9 cellular contexts compared by ENCODE assay signal in genomic region chr5:172640139-172640538, GRCh38. TPM values are rescaled to one million over a fixed set of nuclear protein-coding genes. Genes with fewer than 3 reads are reported as not detected.
DNase-seq lines count a peak whose midpoint lies in the region; ATAC-seq and TF ChIP-seq lines count a peak whose summit lies in the region.
"Had no signal": no experiment of that assay in that cellular context is flagged by ENCODE, and none has a peak within 500 bp of the region (broad histone marks: within the 10 kb centered on the region; RNA-seq: fewer than 3 reads in every experiment).

No MANE protein-coding gene starts in this region.

- TF ChIP-seq CTCF in mesothelial cell of epicardium (IDR thresholded peaks at IDR 0.05; ENCODE audit: unreplicated experiment) = no peak
- TF ChIP-seq CTCF in type B pancreatic cell (conservative IDR thresholded peaks at IDR 0.05) = no peak

- H3K9me3 Mint-ChIP-seq in activated naive CD4-positive, alpha-beta T cell treated with anti-CD3 and anti-CD28 coated beads, Interleukin-2, amount 10 ng/mL, durations not matched to agents 7 days and 5 days = no peaks in the 10 kb centered on the region
- no peaks in the 10 kb centered on the region for H3K9me3 Mint-ChIP-seq in activated naive CD4-positive, alpha-beta T cell treated with anti-CD3 and anti-CD28 coated beads, Interleukin-2, amount 50 U/mL, for 72 hours
- H3K9me3 Mint-ChIP-seq in T-cell (no peaks in the 10 kb centered on the region), mesothelial cell of epicardium (no peaks in the 10 kb centered on the region), type B pancreatic cell (no peaks in the 10 kb centered on the region)

- H3K4me3 Mint-ChIP-seq in activated naive CD4-positive, alpha-beta T cell treated with anti-CD3 and anti-CD28 coated beads, Interleukin-2, amount 10 ng/mL, durations not matched to agents 7 days and 5 days = peak overlapping the region; percentile 56
- H3K4me3 Mint-ChIP-seq in T-cell (peak overlapping the region; percentile 25 to 59 (median 25)), mesothelial cell of epicardium (peak overlapping the region; percentile 60), type B pancreatic cell (peak overlapping the region; percentile 77)

- no peaks in the 10 kb centered on the region; the same call in 1 of the 2 replicates for H3K36me3 ChIP-seq in H7 (replicated peaks; ENCODE audit: control insufficient read depth, insufficient read depth, low read length)
- H3K36me3 ChIP-seq: HAP-1 had no signal

- peaks cover 13% of the 10 kb centered on the region for H3K27me3 ChIP-seq in H7 (ENCODE audit: control insufficient read depth, insufficient read depth, low read length)

- no peak for DNase-seq in activated naive CD4-positive, alpha-beta T cell treated with anti-CD3 and anti-CD28 coated beads, Interleukin-2, amount 10 ng/mL, durations not matched to agents 7 days and 5 days
- DNase-seq in activated naive CD4-positive, alpha-beta T cell treated with anti-CD3 and anti-CD28 coated beads, Interleukin-2, amount 50 U/mL, for 72 hours (ENCODE audit: low spot score in 2 of 2) = no peak
- DNase-seq in T-cell (no peak), mesothelial cell of epicardium (ENCODE audit: low spot score in 2 of 2, unreplicated experiment in 2 of 2) (no peak), type B pancreatic cell (ENCODE audit: extremely low spot score, unreplicated experiment) (no peak), NCI-H526 (lab: John Stamatoyannopoulos, UW) (no peak), H7 (no peak), iPS-NIHi7 (ENCODE audit: extremely low spot score) (no peak)

- no peak overlapping the region for H3K27ac Mint-ChIP-seq in activated naive CD4-positive, alpha-beta T cell treated with anti-CD3 and anti-CD28 coated beads, Interleukin-2, amount 10 ng/mL, durations not matched to agents 7 days and 5 days
- H3K27ac Mint-ChIP-seq in activated naive CD4-positive, alpha-beta T cell treated with anti-CD3 and anti-CD28 coated beads, Interleukin-2, amount 50 U/mL, for 72 hours = no peak overlapping the region
- no peak overlapping the region for H3K27ac Mint-ChIP-seq in T-cell
- H3K27ac Mint-ChIP-seq in mesothelial cell of epicardium = no peak overlapping the region
- H3K27ac Mint-ChIP-seq in type B pancreatic cell = no peak overlapping the region

- no peaks in the 10 kb centered on the region for H3K36me3 Mint-ChIP-seq in activated naive CD4-positive, alpha-beta T cell treated with anti-CD3 and anti-CD28 coated beads, Interleukin-2, amount 10 ng/mL, durations not matched to agents 7 days and 5 days
- no peaks in the 10 kb centered on the region for H3K36me3 Mint-ChIP-seq in activated naive CD4-positive, alpha-beta T cell treated with anti-CD3 and anti-CD28 coated beads, Interleukin-2, amount 50 U/mL, for 72 hours
- no peaks in the 10 kb centered on the region for H3K36me3 Mint-ChIP-seq in T-cell
- H3K36me3 Mint-ChIP-seq in mesothelial cell of epicardium = no peaks in the 10 kb centered on the region
- H3K36me3 Mint-ChIP-seq in type B pancreatic cell = no peaks in the 10 kb centered on the region

- POLR2A ChIA-PET in T-cell (lab: Charles Lee) = no interaction called here

- H3K4me1 Mint-ChIP-seq in activated naive CD4-positive, alpha-beta T cell treated with anti-CD3 and anti-CD28 coated beads, Interleukin-2, amount 10 ng/mL, durations not matched to agents 7 days and 5 days = peaks cover 34% of the 10 kb centered on the region
- H3K4me1 Mint-ChIP-seq in T-cell (peaks cover 5 to 6% (median 6%) of the 10 kb centered on the region in 3 donors), mesothelial cell of epicardium (peaks cover 5% of the 10 kb centered on the region), type B pancreatic cell (ENCODE audit: unreplicated experiment) (peaks cover 8% of the 10 kb centered on the region)

- H3K4me3 ChIP-seq in H7 (ENCODE audit: insufficient read depth, low read depth, low read length) = no peak overlapping the region

- no peak for ATAC-seq in activated naive CD4-positive, alpha-beta T cell treated with anti-CD3 and anti-CD28 coated beads, Interleukin-2, amount 50 U/mL, for 72 hours
- no peak for ATAC-seq in T-cell (replicated peaks in 1 of 4)

- peaks cover 75% of the 10 kb centered on the region for H3K27me3 Mint-ChIP-seq in activated naive CD4-positive, alpha-beta T cell treated with anti-CD3 and anti-CD28 coated beads, Interleukin-2, amount 10 ng/mL, durations not matched to agents 7 days and 5 days
- H3K27me3 Mint-ChIP-seq in T-cell = peaks cover 44 to 48% of the 10 kb centered on the region in 2 donors
- peaks cover 38% of the 10 kb centered on the region for H3K27me3 Mint-ChIP-seq in mesothelial cell of epicardium (ENCODE audit: low read depth)
- peaks cover 43% of the 10 kb centered on the region for H3K27me3 Mint-ChIP-seq in type B pancreatic cell

- CTCF ChIA-PET in activated naive CD4-positive, alpha-beta T cell treated with anti-CD3 and anti-CD28 coated beads, Interleukin-2, amount 10 ng/mL, durations not matched to agents 7 days and 5 days (lab: Charles Lee) = interaction anchor here (1.0 to 1.1 kb wide), 2 partner anchors 57 to 189 kb away, joined by 3 to 5 read pairs; no protein-coding TSS in a partner anchor
- CTCF ChIA-PET in T-cell (lab: Charles Lee) = interaction anchor here in 1 of 2 donors (0.5 to 1.0 kb wide), 2 partner anchors 178 to 703 kb away, joined by 3 read pairs; no protein-coding TSS in a partner anchor

RNA-seq across cellular contexts. Expression of gene NEURL1B, which starts 0.9 kb away (rescaled TPM):
- 1 to 10 TPM in 1 of 2 donors, under 1 TPM in 1; 0.23 to 1.4 TPM for total RNA-seq in activated naive CD4-positive, alpha-beta T cell treated with anti-CD3 and anti-CD28 coated beads, Interleukin-2, amount 50 U/mL, for 72 hours
- total RNA-seq in T-cell (under 1 TPM; 0.07 to 0.64 (median 0.20) TPM), mesothelial cell of epicardium (10.9 to 11.8 TPM (median 11.7 TPM) in 3 replicates), type B pancreatic cell (ENCODE audit: low replicate concordance) (6.2 and 7.6 TPM in 2 replicates)
- 4.7 and 7.5 TPM in 2 replicates for total RNA-seq in H7 (2014; rRNA removed; shearing (Covaris generic))

Comparison
In these comparisons a context has a peak if more than half of its experiments do, and no peak if none do; other contexts are left out.
1. H3K4me3 Mint-ChIP-seq: peak in every context shown above with its lines; median percentile 77 in type B pancreatic cell; 60 in mesothelial cell of epicardium; 56 in activated naive CD4-positive, alpha-beta T cell treated with anti-CD3 and anti-CD28 coated beads, Interleukin-2, amount 10 ng/mL, durations not matched to agents 7 days and 5 days; 25 in T-cell.